Comparison of ENCODE assay signal across 26 cellular contexts in genomic region chr5:57662991-57663390, GRCh38.
A peak's percentile ranks its signal among the peaks of the same experiment; 100 is the strongest.
DNase-seq lines count a peak whose midpoint lies in the region; ATAC-seq and TF ChIP-seq lines count a peak whose summit lies in the region.
"Had no signal": no experiment of that assay in that cellular context is flagged by ENCODE, and none has a peak within 500 bp of the region (broad histone marks: within the 10 kb centered on the region; RNA-seq: fewer than 3 reads in every experiment).

No MANE protein-coding gene starts in this region.

- peak overlapping the region; percentile 51 for H2AFZ ChIP-seq in GM23248
- H2AFZ ChIP-seq in GM23338: no peak overlapping the region

- H3K79me2 ChIP-seq in GM23248 (ENCODE audit: insufficient read depth) (no peaks in the 10 kb centered on the region), GM23338 (replicated peaks; ENCODE audit: insufficient read depth) (no peaks in the 10 kb centered on the region)

- H3K9ac ChIP-seq in GM23248: no peak overlapping the region

- H4K20me1 ChIP-seq in GM23248 (ENCODE audit: insufficient read depth) (no peaks in the 10 kb centered on the region), GM23338 (replicated peaks; ENCODE audit: insufficient read depth) (no peaks in the 10 kb centered on the region)

- H3K9me2 ChIP-seq in GM23248 (ENCODE audit: insufficient read depth): no peaks in the 10 kb centered on the region
- 0 out of 2 replicates have a peak, but pooled peaks cover 8% of the 10 kb centered on the region for H3K9me2 ChIP-seq in GM23338 (ENCODE audit: insufficient read depth)

- no peak overlapping the region for H3K4me2 ChIP-seq in GM23248 (ENCODE audit: unreplicated experiment)
- no peak overlapping the region for H3K4me2 ChIP-seq in GM23338

- peaks cover 15% of the 10 kb centered on the region for H3K4me1 Mint-ChIP-seq in mesothelial cell of epicardium
- H3K4me1 Mint-ChIP-seq in GM23338: peaks cover 7% of the 10 kb centered on the region; the same call in 2 of the 3 replicates
- H3K4me1 Mint-ChIP-seq: activated naive CD4-positive, alpha-beta T cell treated with anti-CD3 and anti-CD28 coated beads, Interleukin-2, amount 10 ng/mL, durations not matched to agents 7 days and 5 days; CD4-positive, CD25-positive, alpha-beta regulatory T cell; central memory CD8-positive, alpha-beta T cell; IgD-negative memory B cell had no signal

- H3K36me3 ChIP-seq in GM23248 (ENCODE audit: low read depth) (no peaks in the 10 kb centered on the region), GM23338 (ENCODE audit: insufficient read depth) (no peaks in the 10 kb centered on the region)
- H3K36me3 ChIP-seq: neutrophil, Peyer's patch had no signal

- H3K9me3 ChIP-seq in GM23248 (ENCODE audit: low read depth): no peaks in the 10 kb centered on the region
- H3K9me3 ChIP-seq: neutrophil, Peyer's patch, psoas muscle, testis had no signal

- no peaks in the 10 kb centered on the region for H3K36me3 Mint-ChIP-seq in mesothelial cell of epicardium
- no peaks in the 10 kb centered on the region for H3K36me3 Mint-ChIP-seq in GM23338 (ENCODE audit: low read depth)
- H3K36me3 Mint-ChIP-seq: activated CD4-positive, alpha-beta memory T cell treated with anti-CD3 and anti-CD28 coated beads for 36 hours; activated naive CD4-positive, alpha-beta T cell treated with anti-CD3 and anti-CD28 coated beads, Interleukin-2, amount 10 ng/mL, durations not matched to agents 7 days and 5 days; CD4-positive, CD25-positive, alpha-beta regulatory T cell; IgD-negative memory B cell had no signal

- H3K27ac Mint-ChIP-seq in mesothelial cell of epicardium (peak overlapping the region; percentile 11), GM23338 (no peak overlapping the region)
- H3K27ac Mint-ChIP-seq: activated CD4-positive, alpha-beta memory T cell treated with anti-CD3 and anti-CD28 coated beads for 36 hours; activated naive CD4-positive, alpha-beta T cell treated with anti-CD3 and anti-CD28 coated beads, Interleukin-2, amount 10 ng/mL, durations not matched to agents 7 days and 5 days; CD4-positive, CD25-positive, alpha-beta regulatory T cell; IgD-negative memory B cell had no signal

- DNase-seq in GM23248 (peak; percentile 30), amniotic epithelial cell (ENCODE audit: low read depth) (peak; percentile 7), fibroblast of the aortic adventitia (ENCODE audit: low read depth) (peak; percentile 47), mesothelial cell of epicardium (ENCODE audit: low spot score in 2 of 2, unreplicated experiment in 2 of 2) (no peak), GM23338 (ENCODE audit: low spot score) (no peak), NCI-H226 (no peak)
- DNase-seq: activated CD4-positive, alpha-beta memory T cell treated with anti-CD3 and anti-CD28 coated beads for 36 hours; activated CD4-positive, CD25-positive, alpha-beta regulatory T cell treated with anti-CD3 and anti-CD28 coated beads, Interleukin-2, amount 50 U/mL, for 72 hours; activated CD8-positive, alpha-beta memory T cell treated with anti-CD3 and anti-CD28 coated beads, Interleukin-2, amount 50 U/mL, for 4 hours; activated naive CD4-positive, alpha-beta T cell treated with anti-CD3 and anti-CD28 coated beads, Interleukin-2, amount 10 ng/mL, durations not matched to agents 7 days and 5 days; CD4-positive, CD25-positive, alpha-beta regulatory T cell; DND-41; left colon; NCI-H1092 treated with DMSO at 0.1 percent for 48 hours; NCI-H187 treated with DMSO at 0.1 percent for 48 hours; NCI-H2227 treated with DMSO at 0.1 percent for 48 hours; Peyer's patch; psoas muscle; stimulated activated naive CD8-positive, alpha-beta T cell treated with anti-CD3 and anti-CD28 coated beads, Interleukin-15, Interleukin-2, amounts not matched to agents 100 U/mL and 50 U/mL, for 24 hours; T-helper 1 cell; testis had no signal

- no peak overlapping the region for H3K4me3 ChIP-seq in GM23248
- H3K4me3 ChIP-seq in fibroblast of the aortic adventitia (ENCODE audit: low read depth, low read length): no peak overlapping the region
- H3K4me3 ChIP-seq in GM23338: no peak overlapping the region
- H3K4me3 ChIP-seq: GM12878, Peyer's patch, psoas muscle, testis had no signal

- H3K4me1 ChIP-seq in GM23248 (ENCODE audit: insufficient read depth) (peaks cover 19% of the 10 kb centered on the region), GM23338 (ENCODE audit: insufficient read depth) (no peaks in the 10 kb centered on the region)
- H3K4me1 ChIP-seq: Peyer's patch, psoas muscle, testis had no signal

- WGBS in GM23248 (ENCODE audit: low coverage in 1 of 2, low lambda C conversion rate in 2 of 2, missing lambda C conversion rate in 2 of 2), 2 experiments: 34 to 35% methylated on average over 4 of the region's 4 CpGs

- no peak for ATAC-seq in GM21381 (IDR thresholded peaks at IDR 0.05; ENCODE audit: unreplicated experiment)
- ATAC-seq in GM23338: no peak
- ATAC-seq: GM12878; left colon; psoas muscle; stimulated activated naive CD8-positive, alpha-beta T cell treated with anti-CD3 and anti-CD28 coated beads, Interleukin-15, Interleukin-2, amounts not matched to agents 100 U/mL and 50 U/mL, for 24 hours had no signal

- H3K27me3 Mint-ChIP-seq in mesothelial cell of epicardium (ENCODE audit: low read depth) (no peaks in the 10 kb centered on the region), GM23338 (ENCODE audit: insufficient read depth, low read depth, poor library complexity) (no peaks in the 10 kb centered on the region)
- H3K27me3 Mint-ChIP-seq: central memory CD8-positive, alpha-beta T cell had no signal

- no peaks in the 10 kb centered on the region for H3K27me3 ChIP-seq in GM23248 (replicated peaks; ENCODE audit: insufficient read depth)
- no peaks in the 10 kb centered on the region for H3K27me3 ChIP-seq in GM23338 (ENCODE audit: insufficient read depth)
- H3K27me3 ChIP-seq: neutrophil, Peyer's patch, testis had no signal

- in situ Hi-C loops in GM23248 (cut with MboI): loop anchor here (25.0 kb wide), 1 partner anchor 799 kb away; the partner anchor contains the start of gene PLK2

- H3F3A ChIP-seq in GM23248 (ENCODE audit: insufficient read depth) (no peaks in the 10 kb centered on the region), GM23338 (replicated peaks; ENCODE audit: low read depth) (no peaks in the 10 kb centered on the region)

- H3K27ac ChIP-seq in GM23248 (no peak overlapping the region), GM23338 (ENCODE audit: low read depth) (no peak overlapping the region)
- H3K27ac ChIP-seq: neutrophil, Peyer's patch, psoas muscle, testis had no signal

- no peak overlapping the region for H3K4me3 Mint-ChIP-seq in mesothelial cell of epicardium
- H3K4me3 Mint-ChIP-seq in GM23338: no peak overlapping the region
- H3K4me3 Mint-ChIP-seq: activated CD4-positive, alpha-beta memory T cell treated with anti-CD3 and anti-CD28 coated beads for 36 hours; activated naive CD4-positive, alpha-beta T cell treated with anti-CD3 and anti-CD28 coated beads, Interleukin-2, amount 10 ng/mL, durations not matched to agents 7 days and 5 days; CD4-positive, CD25-positive, alpha-beta regulatory T cell; central memory CD8-positive, alpha-beta T cell; IgD-negative memory B cell had no signal

- peaks cover 8% of the 10 kb centered on the region for H3K9me3 Mint-ChIP-seq in mesothelial cell of epicardium
- no peaks in the 10 kb centered on the region for H3K9me3 Mint-ChIP-seq in GM23338
- H3K9me3 Mint-ChIP-seq: activated CD4-positive, alpha-beta memory T cell treated with anti-CD3 and anti-CD28 coated beads for 36 hours; activated naive CD4-positive, alpha-beta T cell treated with anti-CD3 and anti-CD28 coated beads, Interleukin-2, amount 10 ng/mL, durations not matched to agents 7 days and 5 days; central memory CD8-positive, alpha-beta T cell; IgD-negative memory B cell had no signal

- TF ChIP-seq CTCF in fibroblast of the aortic adventitia (IDR thresholded peaks at IDR 0.05; ENCODE audit: insufficient read depth, low read length) (no peak), mesothelial cell of epicardium (IDR thresholded peaks at IDR 0.05; ENCODE audit: unreplicated experiment) (no peak), GM23338 (conservative IDR thresholded peaks at IDR 0.05; ENCODE audit: low read depth in 2 of 2) (no peak)

TF ChIP-seq in GM23338, 12 proteins besides CTCF, POLR2A, EP300 and RAD21 (continues in another document):
- TF ChIP-seq ETS1 (IDR thresholded peaks at IDR 0.05) (no peak), EZH2 (IDR thresholded peaks at IDR 0.05; ENCODE audit: low read depth, unreplicated experiment) (no peak), POLR2AphosphoS5 (IDR thresholded peaks at IDR 0.05; ENCODE audit: low read depth) (no peak), JUNB (IDR thresholded peaks at IDR 0.05; ENCODE audit: unreplicated experiment) (no peak), EZH2phosphoT487 (IDR thresholded peaks at IDR 0.05; ENCODE audit: unreplicated experiment) (no peak), NANOG (IDR thresholded peaks at IDR 0.05; ENCODE audit: borderline replicate concordance) (no peak), ZNF331 (CRISPR knock-in tag; IDR thresholded peaks at IDR 0.05; ENCODE audit: low read depth) (no peak), STAT1 (IDR thresholded peaks at IDR 0.05; ENCODE audit: unreplicated experiment) (no peak), CREB1 (CRISPR knock-in tag; IDR thresholded peaks at IDR 0.05; ENCODE audit: low read depth) (no peak), ZNF114 (CRISPR knock-in tag; IDR thresholded peaks at IDR 0.05) (no peak)

Comparison
In these comparisons a context has a peak if more than half of its experiments do, and no peak if none do; other contexts are left out.
1. DNase-seq: peak in GM23248 (single experiment), amniotic epithelial cell (single experiment) and fibroblast of the aortic adventitia (single experiment); none in mesothelial cell of epicardium (0 of 2), GM23338 (single experiment) and NCI-H226 (single experiment).